1 cellular context compared by ENCODE assay signal in the genomic region with DNA sequence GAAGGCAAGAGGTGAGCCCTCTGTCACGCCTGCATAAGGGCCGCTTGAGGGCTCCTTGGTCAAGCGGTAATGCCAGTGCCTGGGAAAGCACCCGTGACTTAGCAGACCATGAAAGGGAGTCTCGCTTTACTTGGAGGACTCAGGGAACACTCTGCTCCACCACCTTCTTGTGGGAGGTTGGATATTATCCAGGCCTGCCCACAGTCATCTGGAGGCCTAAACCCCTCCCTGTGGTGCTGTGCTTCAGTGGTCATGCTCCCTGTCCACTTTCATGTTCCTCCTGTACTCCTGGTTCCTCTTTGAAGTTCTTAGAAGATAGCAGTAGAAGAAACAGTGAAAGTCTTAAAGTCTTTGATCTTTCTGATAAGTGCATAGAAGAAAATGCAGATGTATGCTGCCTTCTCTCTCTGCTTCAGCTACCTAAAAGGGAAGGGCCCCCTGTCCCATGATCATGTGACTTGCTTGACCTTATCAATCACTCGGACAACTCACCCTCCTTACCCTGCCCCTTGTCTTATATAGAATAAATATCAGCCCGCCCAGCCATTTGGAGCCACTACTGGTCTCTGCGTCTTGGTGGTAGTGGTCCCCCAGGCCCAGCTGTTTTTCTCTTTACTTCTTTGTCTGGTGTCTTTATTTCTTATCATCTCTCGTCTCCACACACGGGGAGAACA.
A peak's percentile ranks its signal among the peaks of the same experiment; 100 is the strongest.
TF ChIP-seq lines count a peak whose summit lies in the region.
"Not testable (repeated sequence)": the region's sequence is repeated elsewhere in the genome, so short reads cannot be mapped to it uniquely, and the experiment has no call there.

No MANE protein-coding gene starts in this region.

TF ChIP-seq in K562, 482 proteins besides CTCF, POLR2A, EP300 and RAD21 (continued from another document):
- TF ChIP-seq, protein P1, sequence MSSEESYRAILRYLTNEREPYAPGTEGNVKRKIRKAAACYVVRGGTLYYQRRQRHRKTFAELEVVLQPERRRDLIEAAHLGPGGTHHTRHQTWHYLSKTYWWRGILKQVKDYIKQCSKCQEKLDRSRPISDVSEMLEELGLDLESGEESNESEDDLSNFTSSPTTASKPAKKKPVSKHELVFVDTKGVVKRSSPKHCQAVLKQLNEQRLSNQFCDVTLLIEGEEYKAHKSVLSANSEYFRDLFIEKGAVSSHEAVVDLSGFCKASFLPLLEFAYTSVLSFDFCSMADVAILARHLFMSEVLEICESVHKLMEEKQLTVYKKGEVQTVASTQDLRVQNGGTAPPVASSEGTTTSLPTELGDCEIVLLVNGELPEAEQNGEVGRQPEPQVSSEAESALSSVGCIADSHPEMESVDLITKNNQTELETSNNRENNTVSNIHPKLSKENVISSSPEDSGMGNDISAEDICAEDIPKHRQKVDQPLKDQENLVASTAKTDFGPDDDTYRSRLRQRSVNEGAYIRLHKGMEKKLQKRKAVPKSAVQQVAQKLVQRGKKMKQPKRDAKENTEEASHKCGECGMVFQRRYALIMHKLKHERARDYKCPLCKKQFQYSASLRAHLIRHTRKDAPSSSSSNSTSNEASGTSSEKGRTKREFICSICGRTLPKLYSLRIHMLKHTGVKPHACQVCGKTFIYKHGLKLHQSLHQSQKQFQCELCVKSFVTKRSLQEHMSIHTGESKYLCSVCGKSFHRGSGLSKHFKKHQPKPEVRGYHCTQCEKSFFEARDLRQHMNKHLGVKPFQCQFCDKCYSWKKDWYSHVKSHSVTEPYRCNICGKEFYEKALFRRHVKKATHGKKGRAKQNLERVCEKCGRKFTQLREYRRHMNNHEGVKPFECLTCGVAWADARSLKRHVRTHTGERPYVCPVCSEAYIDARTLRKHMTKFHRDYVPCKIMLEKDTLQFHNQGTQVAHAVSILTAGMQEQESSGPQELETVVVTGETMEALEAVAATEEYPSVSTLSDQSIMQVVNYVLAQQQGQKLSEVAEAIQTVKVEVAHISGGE (CRISPR knock-in tag; IDR thresholded peaks at IDR 0.05) = peak in 1 of 3 experiments; percentile 89; a peak in 2 of 6 replicates
- TF ChIP-seq, protein P2, sequence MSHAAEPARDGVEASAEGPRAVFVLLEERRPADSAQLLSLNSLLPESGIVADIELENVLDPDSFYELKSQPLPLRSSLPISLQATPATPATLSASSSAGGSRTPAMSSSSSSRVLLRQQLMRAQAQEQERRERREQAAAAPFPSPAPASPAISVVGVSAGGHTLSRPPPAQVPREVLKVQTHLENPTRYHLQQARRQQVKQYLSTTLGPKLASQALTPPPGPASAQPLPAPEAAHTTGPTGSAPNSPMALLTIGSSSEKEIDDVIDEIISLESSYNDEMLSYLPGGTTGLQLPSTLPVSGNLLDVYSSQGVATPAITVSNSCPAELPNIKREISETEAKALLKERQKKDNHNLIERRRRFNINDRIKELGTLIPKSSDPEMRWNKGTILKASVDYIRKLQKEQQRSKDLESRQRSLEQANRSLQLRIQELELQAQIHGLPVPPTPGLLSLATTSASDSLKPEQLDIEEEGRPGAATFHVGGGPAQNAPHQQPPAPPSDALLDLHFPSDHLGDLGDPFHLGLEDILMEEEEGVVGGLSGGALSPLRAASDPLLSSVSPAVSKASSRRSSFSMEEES (CRISPR knock-in tag; IDR thresholded peaks at IDR 0.05) = peak; percentile 83
- TF ChIP-seq TOE1 (IDR thresholded peaks at IDR 0.05; ENCODE audit: borderline replicate concordance) (0 out of 2 replicates have a peak, but pooled peaks have one; percentile 55), MEIS2 (IDR thresholded peaks at IDR 0.05; ENCODE audit: partially characterized antibody) (peak; percentile 69)
- TF ChIP-seq TOE1 (CRISPR knock-in tag; IDR thresholded peaks at IDR 0.05; ENCODE audit: borderline replicate concordance, low read depth) = not testable (repeated sequence)
- TF ChIP-seq, protein P3, sequence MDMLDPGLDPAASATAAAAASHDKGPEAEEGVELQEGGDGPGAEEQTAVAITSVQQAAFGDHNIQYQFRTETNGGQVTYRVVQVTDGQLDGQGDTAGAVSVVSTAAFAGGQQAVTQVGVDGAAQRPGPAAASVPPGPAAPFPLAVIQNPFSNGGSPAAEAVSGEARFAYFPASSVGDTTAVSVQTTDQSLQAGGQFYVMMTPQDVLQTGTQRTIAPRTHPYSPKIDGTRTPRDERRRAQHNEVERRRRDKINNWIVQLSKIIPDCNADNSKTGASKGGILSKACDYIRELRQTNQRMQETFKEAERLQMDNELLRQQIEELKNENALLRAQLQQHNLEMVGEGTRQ (CRISPR knock-in tag; IDR thresholded peaks at IDR 0.05) = peak; percentile 49
- TF ChIP-seq, protein P4, sequence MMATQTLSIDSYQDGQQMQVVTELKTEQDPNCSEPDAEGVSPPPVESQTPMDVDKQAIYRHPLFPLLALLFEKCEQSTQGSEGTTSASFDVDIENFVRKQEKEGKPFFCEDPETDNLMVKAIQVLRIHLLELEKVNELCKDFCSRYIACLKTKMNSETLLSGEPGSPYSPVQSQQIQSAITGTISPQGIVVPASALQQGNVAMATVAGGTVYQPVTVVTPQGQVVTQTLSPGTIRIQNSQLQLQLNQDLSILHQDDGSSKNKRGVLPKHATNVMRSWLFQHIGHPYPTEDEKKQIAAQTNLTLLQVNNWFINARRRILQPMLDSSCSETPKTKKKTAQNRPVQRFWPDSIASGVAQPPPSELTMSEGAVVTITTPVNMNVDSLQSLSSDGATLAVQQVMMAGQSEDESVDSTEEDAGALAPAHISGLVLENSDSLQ (IDR thresholded peaks at IDR 0.05) = 0 out of 2 replicates have a peak, but pooled peaks have one; percentile 21
- TF ChIP-seq, protein P5, sequence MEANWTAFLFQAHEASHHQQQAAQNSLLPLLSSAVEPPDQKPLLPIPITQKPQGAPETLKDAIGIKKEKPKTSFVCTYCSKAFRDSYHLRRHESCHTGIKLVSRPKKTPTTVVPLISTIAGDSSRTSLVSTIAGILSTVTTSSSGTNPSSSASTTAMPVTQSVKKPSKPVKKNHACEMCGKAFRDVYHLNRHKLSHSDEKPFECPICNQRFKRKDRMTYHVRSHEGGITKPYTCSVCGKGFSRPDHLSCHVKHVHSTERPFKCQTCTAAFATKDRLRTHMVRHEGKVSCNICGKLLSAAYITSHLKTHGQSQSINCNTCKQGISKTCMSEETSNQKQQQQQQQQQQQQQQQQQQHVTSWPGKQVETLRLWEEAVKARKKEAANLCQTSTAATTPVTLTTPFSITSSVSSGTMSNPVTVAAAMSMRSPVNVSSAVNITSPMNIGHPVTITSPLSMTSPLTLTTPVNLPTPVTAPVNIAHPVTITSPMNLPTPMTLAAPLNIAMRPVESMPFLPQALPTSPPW (CRISPR knock-in tag; IDR thresholded peaks at IDR 0.05) = peak; percentile 49
